Comparison of ENCODE assay signal across 23 cellular contexts in genomic region chr3:107061466-107061865, GRCh38.
"Had no signal": no experiment of that assay in that cellular context is flagged by ENCODE, and none has a peak within 500 bp of the region (broad histone marks: within the 10 kb centered on the region; RNA-seq: fewer than 3 reads in every experiment).

No MANE protein-coding gene starts in this region.

- H2AFZ ChIP-seq: hepatocyte had no signal

- H3K9me3 Mint-ChIP-seq: activated CD4-positive, alpha-beta memory T cell treated with anti-CD3 and anti-CD28 coated beads for 36 hours; activated naive CD4-positive, alpha-beta T cell treated with anti-CD3 and anti-CD28 coated beads, Interleukin-2, amount 10 ng/mL, durations not matched to agents 7 days and 5 days; activated naive CD8-positive, alpha-beta T cell treated with anti-CD3 and anti-CD28 coated beads, Interleukin-2, amount 50 U/mL, for 24 hours; endodermal cell; naive thymus-derived CD8-positive, alpha-beta T cell had no signal

- H3K9me3 ChIP-seq: body of pancreas, esophagus squamous epithelium, left lung, prostate gland, right atrium auricular region, upper lobe of right lung had no signal

- H3K27ac Mint-ChIP-seq: activated CD4-positive, alpha-beta memory T cell treated with anti-CD3 and anti-CD28 coated beads for 36 hours; activated naive CD4-positive, alpha-beta T cell treated with anti-CD3 and anti-CD28 coated beads, Interleukin-2, amount 10 ng/mL, durations not matched to agents 7 days and 5 days; activated naive CD8-positive, alpha-beta T cell treated with anti-CD3 and anti-CD28 coated beads, Interleukin-2, amount 50 U/mL, for 24 hours; endodermal cell; immature natural killer cell; naive thymus-derived CD8-positive, alpha-beta T cell; T-helper 17 cell had no signal

- H3K36me3 Mint-ChIP-seq: activated CD4-positive, alpha-beta memory T cell treated with anti-CD3 and anti-CD28 coated beads for 36 hours; activated naive CD4-positive, alpha-beta T cell treated with anti-CD3 and anti-CD28 coated beads, Interleukin-2, amount 10 ng/mL, durations not matched to agents 7 days and 5 days; immature natural killer cell; naive thymus-derived CD8-positive, alpha-beta T cell had no signal

- H3K4me1 ChIP-seq: body of pancreas, left lung, prostate gland, upper lobe of right lung had no signal

- H3K4me3 Mint-ChIP-seq: activated CD4-positive, alpha-beta memory T cell treated with anti-CD3 and anti-CD28 coated beads for 36 hours; activated naive CD4-positive, alpha-beta T cell treated with anti-CD3 and anti-CD28 coated beads, Interleukin-2, amount 10 ng/mL, durations not matched to agents 7 days and 5 days; activated naive CD8-positive, alpha-beta T cell treated with anti-CD3 and anti-CD28 coated beads, Interleukin-2, amount 50 U/mL, for 24 hours; endodermal cell; immature natural killer cell; naive thymus-derived CD8-positive, alpha-beta T cell; T-helper 17 cell had no signal

- H3K36me3 ChIP-seq: cardiac muscle cell, esophagus squamous epithelium, left lung, prostate gland, right atrium auricular region, upper lobe of right lung had no signal

- DNase-seq: activated CD4-positive, alpha-beta memory T cell treated with anti-CD3 and anti-CD28 coated beads for 36 hours; activated CD4-positive, alpha-beta T cell treated with anti-CD3 and anti-CD28 coated beads for 4 hours; activated CD4-positive, CD25-positive, alpha-beta regulatory T cell; activated effector memory CD4-positive, alpha-beta T cell treated with anti-CD3 and anti-CD28 coated beads, Interleukin-2, amount 50 U/mL, for 16 hours; activated naive CD4-positive, alpha-beta T cell treated with anti-CD3 and anti-CD28 coated beads, Interleukin-2, amount 10 ng/mL, durations not matched to agents 7 days and 5 days; activated naive CD8-positive, alpha-beta T cell treated with anti-CD3 and anti-CD28 coated beads, Interleukin-2, amount 50 U/mL, for 24 hours; activated T-cell treated with anti-CD3 and anti-CD28 coated beads for 4 hours; body of pancreas; cortex of kidney; endodermal cell; esophagus squamous epithelium; immature natural killer cell; left lung; naive thymus-derived CD8-positive, alpha-beta T cell; stimulated activated CD4-positive, alpha-beta T cell treated with anti-CD3 and anti-CD28 coated beads, Interleukin-4, amount 100 ng/mL, for 24 hours; stimulated activated naive CD8-positive, alpha-beta T cell treated with anti-CD3 and anti-CD28 coated beads, Interleukin-15, Interleukin-2, amounts not matched to agents 100 U/mL and 50 U/mL, for 24 hours; T-helper 17 cell; upper lobe of right lung had no signal

- H3K27me3 ChIP-seq: body of pancreas, cardiac muscle cell, esophagus squamous epithelium, hepatocyte, left lung, right atrium auricular region, upper lobe of right lung had no signal

- H3K4me2 ChIP-seq: hepatocyte had no signal

- H3K79me2 ChIP-seq: hepatocyte had no signal

- H3K27ac ChIP-seq: body of pancreas, cardiac muscle cell, esophagus squamous epithelium, hepatocyte, left lung, prostate gland, right atrium auricular region, upper lobe of right lung had no signal

- H3K4me3 ChIP-seq: body of pancreas, cardiac muscle cell, esophagus squamous epithelium, hepatocyte, left lung, lung, prostate gland, right atrium auricular region, upper lobe of right lung had no signal

- ATAC-seq: activated naive CD8-positive, alpha-beta T cell treated with anti-CD3 and anti-CD28 coated beads, Interleukin-2, amount 50 U/mL, for 24 hours; body of pancreas; left lung; naive thymus-derived CD8-positive, alpha-beta T cell; stimulated activated naive CD8-positive, alpha-beta T cell treated with anti-CD3 and anti-CD28 coated beads, Interleukin-15, Interleukin-2, amounts not matched to agents 100 U/mL and 50 U/mL, for 24 hours; T-helper 17 cell; upper lobe of right lung had no signal
